28 cellular contexts compared by ENCODE assay signal in genomic region chr7:15829689-15830088, GRCh38.
DNase-seq lines count a peak whose midpoint lies in the region; ATAC-seq and TF ChIP-seq lines count a peak whose summit lies in the region.
"Had no signal": no experiment of that assay in that cellular context is flagged by ENCODE, and none has a peak within 500 bp of the region (broad histone marks: within the 10 kb centered on the region; RNA-seq: fewer than 3 reads in every experiment).

No MANE protein-coding gene starts in this region.

- no peak overlapping the region for H3K9ac ChIP-seq in fibroblast of lung (ENCODE audit: insufficient read depth, low read length)

- H3K4me1 ChIP-seq in fibroblast of lung (ENCODE audit: control insufficient read depth, extremely low read depth, insufficient read depth, low read length) (no peaks in the 10 kb centered on the region), left ventricle myocardium inferior (peaks cover 40% of the 10 kb centered on the region), sigmoid colon (peaks cover 0 to 3% (median 1%) of the 10 kb centered on the region in 4 donors), uterus (no peaks in the 10 kb centered on the region)
- H3K4me1 ChIP-seq: breast epithelium, Caco-2 had no signal

- DNase-seq in fibroblast of lung (ENCODE audit: low read depth in 2 of 2) (peak in 1 of 2 donors; percentile 63), left ventricle myocardium inferior (no peak), sigmoid colon (peak; percentile 78), uterus (peak; percentile 38 to 44), HT-29 (ENCODE audit: low spot score) (no peak)
- no peak for DNase-seq in activated effector memory CD4-positive, alpha-beta T cell treated with anti-CD3 and anti-CD28 coated beads, Interleukin-2, amount 50 U/mL, for 16 hours
- DNase-seq: activated CD4-positive, alpha-beta memory T cell treated with anti-CD3 and anti-CD28 coated beads, Interleukin-2, amount 10 ng/mL, durations not matched to agents 7 days and 5 days; activated CD4-positive, alpha-beta T cell treated with anti-CD3 and anti-CD28 coated beads for 1 hour; amygdala; Caco-2; DMS79; GDM1; islet precursor cell; MV-4-11; naive thymus-derived CD8-positive, alpha-beta T cell; NCI-H1436 treated with DMSO at 0.1 percent for 48 hours; NCI-H2107; NCI-H446; NCI-H774; SIG-M5; stimulated activated CD4-positive, alpha-beta T cell treated with anti-CD3 and anti-CD28 coated beads, Interleukin-2, amount 100 ng/mL, for 24 hours; trophoblast cell had no signal

- no peak for ATAC-seq in HG03097 (IDR thresholded peaks at IDR 0.05; ENCODE audit: low FRiP score, unreplicated experiment)
- ATAC-seq: activated T-helper 17 cell treated with anti-CD3 and anti-CD28 coated beads, Interleukin-2, amount 50 U/mL, for 72 hours; naive thymus-derived CD8-positive, alpha-beta T cell; Panc1 had no signal

- no peak for TF ChIP-seq EP300 in sigmoid colon (IDR thresholded peaks at IDR 0.05)

- H3K4me2 ChIP-seq in fibroblast of lung (ENCODE audit: extremely low read depth, insufficient read depth, low read length), result no peak overlapping the region
- H3K4me2 ChIP-seq: smooth muscle cell had no signal

- H3K27me3 ChIP-seq in fibroblast of lung (ENCODE audit: control insufficient read depth, insufficient read depth, low read length), result no peaks in the 10 kb centered on the region
- H3K27me3 ChIP-seq in left ventricle myocardium inferior (ENCODE audit: low read depth), result no peaks in the 10 kb centered on the region
- no peaks in the 10 kb centered on the region for H3K27me3 ChIP-seq in sigmoid colon
- H3K27me3 ChIP-seq in uterus, result no peaks in the 10 kb centered on the region
- H3K27me3 ChIP-seq: breast epithelium had no signal

- no peaks in the 10 kb centered on the region for H3K36me3 ChIP-seq in fibroblast of lung (ENCODE audit: control insufficient read depth, insufficient read depth, low read length)
- no peaks in the 10 kb centered on the region for H3K36me3 ChIP-seq in left ventricle myocardium inferior
- no peaks in the 10 kb centered on the region for H3K36me3 ChIP-seq in sigmoid colon
- H3K36me3 ChIP-seq in uterus, result no peaks in the 10 kb centered on the region
- H3K36me3 ChIP-seq: breast epithelium had no signal

- no peak for TF ChIP-seq CTCF in fibroblast of lung (conservative IDR thresholded peaks at IDR 0.05 in 1 of 2, IDR thresholded peaks at IDR 0.05 in 1 of 2; ENCODE audit: low read depth in 1 of 2, low read length in 2 of 2)
- TF ChIP-seq CTCF in left ventricle myocardium inferior (IDR thresholded peaks at IDR 0.05; ENCODE audit: borderline replicate concordance), result no peak
- no peak for TF ChIP-seq CTCF in sigmoid colon (IDR thresholded peaks at IDR 0.05)
- no peak for TF ChIP-seq CTCF in uterus (IDR thresholded peaks at IDR 0.05)

- H3K79me2 ChIP-seq in fibroblast of lung (ENCODE audit: control insufficient read depth, insufficient read depth, low read length), result no peaks in the 10 kb centered on the region

- intact Hi-C loops in left ventricle myocardium inferior (cut with micrococcal nuclease) (no loop called here), sigmoid colon (cut with DNase I) (no loop called here), uterus (cut with DNase I; ENCODE audit: low total_unique reads) (no loop called here)

- H3K27ac ChIP-seq in fibroblast of lung (ENCODE audit: insufficient read depth, low read length) (no peak overlapping the region), left ventricle myocardium inferior (replicated peaks) (peak overlapping the region; percentile 65), sigmoid colon (no peak overlapping the region), uterus (peak overlapping the region; percentile 10 to 22)
- H3K27ac ChIP-seq: C4-2B had no signal

- TF ChIP-seq POLR2A in sigmoid colon (IDR thresholded peaks at IDR 0.05), result no peak
- no peak for TF ChIP-seq POLR2A in uterus (IDR thresholded peaks at IDR 0.05)

- H2AFZ ChIP-seq in fibroblast of lung (ENCODE audit: low read length), result peak overlapping the region; percentile 28

- H3K9me3 ChIP-seq in fibroblast of lung (ENCODE audit: control insufficient read depth, insufficient read depth, low read depth, low read length) (no peaks in the 10 kb centered on the region), left ventricle myocardium inferior (replicated peaks) (no peaks in the 10 kb centered on the region), sigmoid colon (no peaks in the 10 kb centered on the region), uterus (no peaks in the 10 kb centered on the region)
- H3K9me3 ChIP-seq: breast epithelium, Caco-2 had no signal

- H4K20me1 ChIP-seq in fibroblast of lung (ENCODE audit: control insufficient read depth, extremely low read depth, insufficient read depth, low read length), result no peaks in the 10 kb centered on the region

- no peak overlapping the region for H3K4me3 ChIP-seq in fibroblast of lung (replicated peaks in 1 of 4; ENCODE audit: control extremely low read depth in 1 of 4, insufficient read depth in 1 of 4, low read depth in 3 of 4, low read length in 4 of 4)
- H3K4me3 ChIP-seq in left ventricle myocardium inferior, result no peak overlapping the region
- H3K4me3 ChIP-seq in sigmoid colon, result no peak overlapping the region
- no peak overlapping the region for H3K4me3 ChIP-seq in uterus
- H3K4me3 ChIP-seq: breast epithelium, smooth muscle cell had no signal

- WGBS in sigmoid colon, 2 donors, result 85 to 88% methylated on average over 3 of the region's 3 CpGs

Comparison
In these comparisons a context has a peak if more than half of its experiments do, and no peak if none do; other contexts are left out.
1. DNase-seq: peak in sigmoid colon (single experiment) and uterus (2 of 2); none in left ventricle myocardium inferior (single experiment), activated effector memory CD4-positive, alpha-beta T cell treated with anti-CD3 and anti-CD28 coated beads, Interleukin-2, amount 50 U/mL, for 16 hours (single experiment) and HT-29 (single experiment).
2. H3K27ac ChIP-seq: peak in left ventricle myocardium inferior (single experiment) and uterus (2 of 2); none in fibroblast of lung (single experiment) and sigmoid colon (0 of 4).